In genomic region chr7:143299840-143300239, GRCh38 we compare ENCODE assay signal across 1 cellular context.
TF ChIP-seq lines count a peak whose summit lies in the region.

No MANE protein-coding gene starts in this region.

TF ChIP-seq in HepG2, 621 proteins besides CTCF, POLR2A, EP300 and RAD21 (continues in another document):
- TF ChIP-seq HMGXB4 (CRISPR knock-in tag; IDR thresholded peaks at IDR 0.05; ENCODE audit: borderline replicate concordance in 1 of 2, low read depth in 1 of 2) (0 out of 4 replicates have a peak, but pooled peaks of 1 of the 2 experiments have one; percentile 48), TEF (CRISPR knock-in tag; IDR thresholded peaks at IDR 0.05) (no peak), XRCC5 (optimal IDR thresholded peaks at IDR 0.05; ENCODE audit: low read length) (peak; percentile 31), ZNF660 (CRISPR knock-in tag; IDR thresholded peaks at IDR 0.05; ENCODE audit: borderline replicate concordance, low read depth) (no peak), SP1 (IDR thresholded peaks at IDR 0.05) (no peak), SP1 (CRISPR knock-in tag; IDR thresholded peaks at IDR 0.05) (no peak), BATF2 (CRISPR knock-in tag; IDR thresholded peaks at IDR 0.05) (no peak), ATF5 (CRISPR knock-in tag; IDR thresholded peaks at IDR 0.05; ENCODE audit: low read depth) (no peak), STAG1 (CRISPR knock-in tag; IDR thresholded peaks at IDR 0.05) (peak; percentile 68), ZNF441 (CRISPR knock-in tag; IDR thresholded peaks at IDR 0.05; ENCODE audit: borderline replicate concordance) (no peak), E2F1 (CRISPR knock-in tag; IDR thresholded peaks at IDR 0.05) (no peak), RCOR2 (CRISPR knock-in tag; IDR thresholded peaks at IDR 0.05) (no peak), KDM5A (IDR thresholded peaks at IDR 0.05; ENCODE audit: borderline replicate concordance, low read length) (no peak), TFE3 (CRISPR knock-in tag; IDR thresholded peaks at IDR 0.05) (no peak), IKZF5 (CRISPR knock-in tag; IDR thresholded peaks at IDR 0.05) (no peak), ZNF326 (CRISPR knock-in tag; IDR thresholded peaks at IDR 0.05; ENCODE audit: borderline replicate concordance) (no peak), ZNF556 (CRISPR knock-in tag; IDR thresholded peaks at IDR 0.05; ENCODE audit: borderline replicate concordance) (no peak), NFYC (CRISPR knock-in tag; IDR thresholded peaks at IDR 0.05) (no peak), NPAS2 (CRISPR knock-in tag; IDR thresholded peaks at IDR 0.05; ENCODE audit: borderline replicate concordance) (no peak), ZNF747 (CRISPR knock-in tag; IDR thresholded peaks at IDR 0.05; ENCODE audit: borderline replicate concordance) (no peak), SP5 (CRISPR knock-in tag; IDR thresholded peaks at IDR 0.05; ENCODE audit: borderline replicate concordance, low read depth) (no peak), MBNL3 (CRISPR knock-in tag; conservative IDR thresholded peaks at IDR 0.05) (no peak), ZNF563 (CRISPR knock-in tag; IDR thresholded peaks at IDR 0.05) (no peak), TP53 (CRISPR knock-in tag; conservative IDR thresholded peaks at IDR 0.05) (no peak), ZNF354B (CRISPR knock-in tag; IDR thresholded peaks at IDR 0.05) (no peak), HNF1B (CRISPR knock-in tag; IDR thresholded peaks at IDR 0.05) (0 out of 2 replicates have a peak, but pooled peaks have one; percentile 38), ZBTB34 (CRISPR knock-in tag; IDR thresholded peaks at IDR 0.05) (no peak), PRPF4 (IDR thresholded peaks at IDR 0.05; ENCODE audit: low read depth, low read length, poor library complexity, severe bottlenecking) (peak; percentile 81), SMC3 (IDR thresholded peaks at IDR 0.05; ENCODE audit: low read length) (peak; percentile 49), ZNF260 (CRISPR knock-in tag; IDR thresholded peaks at IDR 0.05; ENCODE audit: borderline replicate concordance, low read depth) (no peak), TSC22D2 (CRISPR knock-in tag; IDR thresholded peaks at IDR 0.05; ENCODE audit: borderline replicate concordance) (no peak), SRSF9 (IDR thresholded peaks at IDR 0.05; ENCODE audit: borderline replicate concordance, insufficient read depth, low read depth, low read length, poor library complexity, severe bottlenecking) (no peak), TGIF2 (CRISPR knock-in tag; IDR thresholded peaks at IDR 0.05) (no peak), ZFP36L2 (CRISPR knock-in tag; IDR thresholded peaks at IDR 0.05) (no peak), ZNF431 (CRISPR knock-in tag; IDR thresholded peaks at IDR 0.05; ENCODE audit: borderline replicate concordance, low read depth) (no peak), RORA (CRISPR knock-in tag; IDR thresholded peaks at IDR 0.05) (no peak), REST (IDR thresholded peaks at IDR 0.05; ENCODE audit: borderline replicate concordance in 1 of 2, low read depth in 1 of 2, low read length in 2 of 2) (no peak), ZNF337 (CRISPR knock-in tag; IDR thresholded peaks at IDR 0.05; ENCODE audit: borderline replicate concordance, low read depth) (no peak), ZNF761 (CRISPR knock-in tag; conservative IDR thresholded peaks at IDR 0.05) (no peak), ZNF430 (CRISPR knock-in tag; IDR thresholded peaks at IDR 0.05) (no peak), HES4 (CRISPR knock-in tag; IDR thresholded peaks at IDR 0.05; ENCODE audit: borderline replicate concordance) (no peak), ZNF10 (CRISPR knock-in tag; IDR thresholded peaks at IDR 0.05; ENCODE audit: borderline replicate concordance, low read depth) (no peak), ZNF547 (CRISPR knock-in tag; IDR thresholded peaks at IDR 0.05) (no peak), ZNF709 (CRISPR knock-in tag; IDR thresholded peaks at IDR 0.05) (no peak), ZNF567 (CRISPR knock-in tag; IDR thresholded peaks at IDR 0.05; ENCODE audit: borderline replicate concordance) (no peak), ZNF780A (CRISPR knock-in tag; IDR thresholded peaks at IDR 0.05) (no peak), ZBTB38 (CRISPR knock-in tag; IDR thresholded peaks at IDR 0.05) (peak; percentile 96), GLMP (CRISPR knock-in tag; IDR thresholded peaks at IDR 0.05; ENCODE audit: borderline replicate concordance) (no peak), KAT8 (CRISPR knock-in tag; IDR thresholded peaks at IDR 0.05) (no peak), HMGA1 (CRISPR knock-in tag; conservative IDR thresholded peaks at IDR 0.05) (no peak), ZNF788 (CRISPR knock-in tag; IDR thresholded peaks at IDR 0.05; ENCODE audit: borderline replicate concordance) (no peak), GRHL1 (CRISPR knock-in tag; conservative IDR thresholded peaks at IDR 0.05) (no peak)
